8 cellular contexts compared by ENCODE assay signal in the genomic region with DNA sequence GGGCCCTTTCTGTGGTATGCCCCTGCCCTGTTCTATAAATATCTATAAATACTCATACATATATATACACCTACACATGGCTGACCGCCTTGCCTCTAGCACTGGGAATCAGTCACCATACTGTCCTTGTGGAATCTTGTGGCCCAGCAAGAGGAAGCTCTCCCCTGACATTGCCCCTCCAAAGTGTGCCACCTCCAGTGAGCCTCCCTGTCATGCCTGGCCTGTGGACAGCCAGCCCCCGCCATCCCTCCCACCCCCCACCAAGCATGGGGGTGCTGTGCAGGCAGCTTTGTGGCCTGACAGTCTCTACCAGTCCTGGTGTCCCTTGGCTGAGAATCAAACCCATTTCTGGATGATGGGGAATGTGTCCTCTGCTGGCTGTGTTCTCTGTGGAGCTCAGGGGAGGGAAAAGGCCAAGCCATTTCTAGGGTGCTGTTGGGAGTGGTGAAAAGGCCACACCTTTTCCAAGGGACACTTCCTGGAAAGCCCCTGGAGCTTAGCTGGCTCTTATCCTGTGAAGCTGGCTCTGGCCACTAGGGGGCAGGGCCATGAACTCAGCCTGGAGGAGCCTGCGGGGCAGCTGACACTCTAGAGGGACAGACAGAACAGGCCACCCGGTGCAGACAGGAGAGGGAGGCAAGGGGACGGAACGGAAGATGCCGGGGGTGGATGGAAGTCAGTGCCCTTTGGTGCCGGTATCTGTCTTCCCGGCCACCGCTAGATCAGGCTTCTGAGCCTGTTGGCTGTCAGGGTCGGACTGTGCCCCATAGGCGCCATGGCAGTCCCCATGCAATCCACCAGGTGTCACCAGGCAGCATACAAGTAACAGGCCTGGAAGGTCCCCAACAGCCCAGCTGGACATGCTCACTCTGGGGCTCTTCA.
DNase-seq lines count a peak whose midpoint lies in the region; TF ChIP-seq lines count a peak whose summit lies in the region.
"Not testable (repeated sequence)": the region's sequence is repeated elsewhere in the genome, so short reads cannot be mapped to it uniquely, and the experiment has no call there.

No MANE protein-coding gene starts in this region.

- H3K36me3 ChIP-seq in GM23248 (ENCODE audit: low read depth), result not testable (repeated sequence)

- CTCF ChIA-PET in activated naive CD4-positive, alpha-beta T cell treated with anti-CD3 and anti-CD28 coated beads for 36 hours (lab: Charles Lee), result interaction anchor here (0.6 to 2.6 kb wide), 17 partner anchors 9 to 551 kb away, joined by 3 to 14 read pairs (median 4); no protein-coding TSS in a partner anchor

- H3K27me3 ChIP-seq in GM23248 (replicated peaks; ENCODE audit: insufficient read depth), result not testable (repeated sequence)

- H4K20me1 ChIP-seq in GM23248 (ENCODE audit: insufficient read depth), result not testable (repeated sequence)

- H3K27ac ChIP-seq in GM23248, result not testable (repeated sequence)

- not testable (repeated sequence) for H3K9me3 Mint-ChIP-seq in T-helper 1 cell treated with Interleukin-12 subunit alpha and Interleukin-12 subunit beta and Interleukin-4 antibody, amounts not matched to agents 30 μg/mL and 1 μg/mL, for 36 hours; activated naive CD4-positive, alpha-beta T cell treated with anti-CD3 and anti-CD28 coated beads for 36 hours

- H3K27ac Mint-ChIP-seq in T-helper 1 cell treated with Interleukin-12 subunit alpha and Interleukin-12 subunit beta and Interleukin-4 antibody, amounts not matched to agents 30 μg/mL and 1 μg/mL, for 36 hours, result peak overlapping the region; percentile 34
- H3K27ac Mint-ChIP-seq in activated naive CD4-positive, alpha-beta T cell treated with anti-CD3 and anti-CD28 coated beads for 36 hours, result peak overlapping the region; percentile 58

- not testable (repeated sequence) for H3K27me3 Mint-ChIP-seq in T-helper 1 cell treated with Interleukin-12 subunit alpha and Interleukin-12 subunit beta and Interleukin-4 antibody, amounts not matched to agents 30 μg/mL and 1 μg/mL, for 36 hours (ENCODE audit: low read depth); activated naive CD4-positive, alpha-beta T cell treated with anti-CD3 and anti-CD28 coated beads for 36 hours (ENCODE audit: low read depth)

- peak overlapping the region; percentile 86 for H3K4me2 ChIP-seq in GM23248 (ENCODE audit: unreplicated experiment)

- peak overlapping the region; percentile 62 for H3K9ac ChIP-seq in GM23248

- WGBS in GM23248 (ENCODE audit: low coverage in 1 of 2, low lambda C conversion rate in 2 of 2, missing lambda C conversion rate in 2 of 2), 2 experiments, result 8 to 10% methylated on average over 12 of the region's 12 CpGs

- intact Hi-C loops in activated naive CD4-positive, alpha-beta T cell treated with anti-CD3 and anti-CD28 coated beads for 36 hours (cut with micrococcal nuclease), result loop anchor here (1.0 to 5.0 kb wide), 3 partner anchors 34 to 197 kb away; no protein-coding TSS in a partner anchor

- H3K79me2 ChIP-seq in GM23248 (ENCODE audit: insufficient read depth), result not testable (repeated sequence)

- not testable (repeated sequence) for H3K4me1 Mint-ChIP-seq in T-helper 1 cell treated with Interleukin-12 subunit alpha and Interleukin-12 subunit beta and Interleukin-4 antibody, amounts not matched to agents 30 μg/mL and 1 μg/mL, for 36 hours (ENCODE audit: low read depth); activated naive CD4-positive, alpha-beta T cell treated with anti-CD3 and anti-CD28 coated beads for 36 hours (ENCODE audit: low read depth)

- peak; percentile 37 for TF ChIP-seq CTCF in fibroblast of mammary gland (conservative IDR thresholded peaks at IDR 0.05; ENCODE audit: control insufficient read depth, insufficient read depth, low read depth, low read length)

- H2AFZ ChIP-seq in GM23248, result peak overlapping the region; percentile 88

- not testable (repeated sequence) for H3F3A ChIP-seq in GM23248 (ENCODE audit: insufficient read depth)

- H3K4me3 ChIP-seq in GM23248 (peak overlapping the region; percentile 80), fibroblast of mammary gland (ENCODE audit: control insufficient read depth, low read depth, low read length) (peak overlapping the region; percentile 30)

- not testable (repeated sequence) for H3K9me2 ChIP-seq in GM23248 (ENCODE audit: insufficient read depth)

- not testable (repeated sequence) for H3K36me3 Mint-ChIP-seq in T-helper 1 cell treated with Interleukin-12 subunit alpha and Interleukin-12 subunit beta and Interleukin-4 antibody, amounts not matched to agents 30 μg/mL and 1 μg/mL, for 36 hours (ENCODE audit: low read depth); activated naive CD4-positive, alpha-beta T cell treated with anti-CD3 and anti-CD28 coated beads for 36 hours (ENCODE audit: low read depth)

- in situ Hi-C loops in GM23248 (cut with MboI), result not testable (repeated sequence)

- H3K4me1 ChIP-seq in GM23248 (ENCODE audit: insufficient read depth), result not testable (repeated sequence)

- not testable (repeated sequence) for H3K9me3 ChIP-seq in GM23248 (ENCODE audit: low read depth)

- peak overlapping the region; percentile 84 for H3K4me3 Mint-ChIP-seq in T-helper 1 cell treated with Interleukin-12 subunit alpha and Interleukin-12 subunit beta and Interleukin-4 antibody, amounts not matched to agents 30 μg/mL and 1 μg/mL, for 36 hours
- H3K4me3 Mint-ChIP-seq in activated naive CD4-positive, alpha-beta T cell treated with anti-CD3 and anti-CD28 coated beads for 36 hours, result peak overlapping the region; percentile 67

- peak; percentile 45 for DNase-seq in AG08395 (ENCODE audit: low spot score)
- DNase-seq in GM23248, result peak; percentile 86
- DNase-seq in NCI-H2029 (lab: John Stamatoyannopoulos, UW), result peak; percentile 4
- peak; percentile 87 for DNase-seq in activated naive CD4-positive, alpha-beta T cell treated with anti-CD3 and anti-CD28 coated beads for 36 hours
- DNase-seq in fibroblast of mammary gland (ENCODE audit: low read depth), result peak; percentile 63
- peak; percentile 88 for DNase-seq in mesenteric fat pad (ENCODE audit: low spot score)
- peak; percentile 75 for DNase-seq in stimulated activated CD4-positive, alpha-beta T cell treated with anti-CD3 and anti-CD28 coated beads, Interleukin-1b, Interleukin-23, amount 100 ng/mL, for 48 hours

Comparison
In these comparisons a context has a peak if more than half of its experiments do, and no peak if none do; other contexts are left out.
1. DNase-seq: peak in every context shown above with its lines; median percentile 88 in mesenteric fat pad; 87 in activated naive CD4-positive, alpha-beta T cell treated with anti-CD3 and anti-CD28 coated beads for 36 hours; 86 in GM23248; 75 in stimulated activated CD4-positive, alpha-beta T cell treated with anti-CD3 and anti-CD28 coated beads, Interleukin-1b, Interleukin-23, amount 100 ng/mL, for 48 hours; 63 in fibroblast of mammary gland; 45 in AG08395; 4 in NCI-H2029.